ENCODE assay signal across 9 cellular contexts in the genomic region with DNA sequence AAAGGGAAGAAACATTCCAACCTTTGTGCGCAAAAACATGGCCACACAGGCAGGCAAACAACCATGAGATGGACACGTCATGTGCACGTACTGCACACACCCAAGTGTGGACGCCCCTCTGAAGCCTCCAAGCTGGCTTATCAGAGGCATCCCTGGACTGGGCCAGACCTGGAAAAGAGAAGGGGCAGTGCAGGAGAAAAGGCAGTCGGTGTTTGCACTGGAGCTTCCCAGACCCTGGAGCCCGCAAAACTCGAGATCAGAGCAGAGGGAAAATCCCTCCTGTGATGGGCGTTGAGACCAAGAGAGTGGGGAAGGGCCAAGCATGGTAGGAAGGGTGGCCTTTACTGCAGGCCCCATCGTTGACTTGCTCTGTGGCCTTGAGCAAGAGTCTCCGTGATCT.
"Had no signal": no experiment of that assay in that cellular context is flagged by ENCODE, and none has a peak within 500 bp of the region (broad histone marks: within the 10 kb centered on the region; RNA-seq: fewer than 3 reads in every experiment).

No MANE protein-coding gene starts in this region.

- H3K27ac ChIP-seq: HL-60 had no signal

- FAIRE-seq: H1, H54, K562 had no signal

- H2AFZ ChIP-seq: GM23338 had no signal

- H3K4me1 Mint-ChIP-seq: GM23338, H9 had no signal

- H3K4me3 ChIP-seq: GM23338, K562 had no signal

- ATAC-seq: GM23338, K562 had no signal

- H3K4me3 Mint-ChIP-seq: GM23338, H9 had no signal

- H3K9me3 Mint-ChIP-seq: GM23338, H9 had no signal

- H3K4me2 ChIP-seq: GM23338 had no signal

- DNase-seq: H9, HCEC 1CT, IMR-90, KG1 had no signal

- H3K27ac Mint-ChIP-seq: GM23338, H9 had no signal
